Comparison of ENCODE assay signal across 11 cellular contexts in genomic region chrX:45760187-45760742, GRCh38.
DNase-seq lines count a peak whose midpoint lies in the region; ATAC-seq, FAIRE-seq and TF ChIP-seq lines count a peak whose summit lies in the region.
"Had no signal": no experiment of that assay in that cellular context is flagged by ENCODE, and none has a peak within 500 bp of the region (broad histone marks: within the 10 kb centered on the region; RNA-seq: fewer than 3 reads in every experiment).

No MANE protein-coding gene starts in this region.

- H3K36me3 ChIP-seq in DND-41 (ENCODE audit: insufficient read depth, low read length): no peaks in the 10 kb centered on the region
- no peaks in the 10 kb centered on the region for H3K36me3 ChIP-seq in MM.1S (replicated peaks; ENCODE audit: insufficient read depth, low read length)
- H3K36me3 ChIP-seq: uterus had no signal

- H3K79me2 ChIP-seq in DND-41 (ENCODE audit: insufficient read depth, low read length): no peaks in the 10 kb centered on the region; the same call in 1 of the 2 replicates
- H3K79me2 ChIP-seq in MM.1S (ENCODE audit: low read length): peaks cover 7% of the 10 kb centered on the region

- no peak for DNase-seq in DND-41
- DNase-seq in MM.1S: no peak
- DNase-seq in activated naive CD8-positive, alpha-beta T cell treated with anti-CD3 and anti-CD28 coated beads, Interleukin-2, amount 50 U/mL, for 24 hours: no peak
- DNase-seq in naive B cell: no peak
- DNase-seq in posterior vena cava (ENCODE audit: low spot score): no peak
- DNase-seq in HTR-8/SVneo (ENCODE audit: insufficient read length, low spot score): no peak
- DNase-seq: endodermal cell, NCI-H1694, uterus had no signal

- no peak for FAIRE-seq in HTR-8/SVneo (lab: Jason Lieb, UNC)
- FAIRE-seq: TTC549 had no signal

- H3K27ac ChIP-seq in DND-41 (ENCODE audit: low read length) (peak overlapping the region; percentile 50; the same call in 1 of the 2 replicates), MM.1S (ENCODE audit: low read length) (peak overlapping the region; percentile 89; the same call in 1 of the 2 replicates)

- H3F3A ChIP-seq in MM.1S (ENCODE audit: insufficient read depth, low read length): peaks cover 25% of the 10 kb centered on the region

- H3K4me2 ChIP-seq in DND-41 (ENCODE audit: insufficient read depth, low read length) (no peak overlapping the region), MM.1S (ENCODE audit: low read depth, low read length) (peak overlapping the region; percentile 82)

- H2AFZ ChIP-seq in DND-41 (ENCODE audit: low read depth, low read length) (no peak overlapping the region), MM.1S (ENCODE audit: low read length) (no peak overlapping the region)

- no peaks in the 10 kb centered on the region for H3K9me2 ChIP-seq in MM.1S (replicated peaks; ENCODE audit: insufficient read depth, low read length)

- TF ChIP-seq CTCF in DND-41 (IDR thresholded peaks at IDR 0.05; ENCODE audit: borderline replicate concordance, extremely low read depth, low read length, poor library complexity, severe bottlenecking) (no peak), MM.1S (IDR thresholded peaks at IDR 0.05; ENCODE audit: low read length) (no peak)

- H3K9me3 ChIP-seq in DND-41 (ENCODE audit: insufficient read depth, low read length, severe bottlenecking) (no peaks in the 10 kb centered on the region), MM.1S (replicated peaks; ENCODE audit: insufficient read depth, low read length) (no peaks in the 10 kb centered on the region)
- H3K9me3 ChIP-seq: uterus had no signal

- H3K9me3 Mint-ChIP-seq in activated naive CD8-positive, alpha-beta T cell treated with anti-CD3 and anti-CD28 coated beads, Interleukin-2, amount 50 U/mL, for 24 hours: no peaks in the 10 kb centered on the region
- no peaks in the 10 kb centered on the region for H3K9me3 Mint-ChIP-seq in naive B cell

- intact Hi-C loops in posterior vena cava (cut with DNase I): no loop called here

- peak overlapping the region; percentile 61 for H3K4me3 Mint-ChIP-seq in activated naive CD8-positive, alpha-beta T cell treated with anti-CD3 and anti-CD28 coated beads, Interleukin-2, amount 50 U/mL, for 24 hours
- peak overlapping the region in 7 of 8 donors; percentile 22 to 88 (median 57) for H3K4me3 Mint-ChIP-seq in naive B cell
- H3K4me3 Mint-ChIP-seq: endodermal cell had no signal

- H3K4me1 ChIP-seq in DND-41 (ENCODE audit: insufficient read depth, low read length): peaks cover 56% of the 10 kb centered on the region
- H3K4me1 ChIP-seq in MM.1S (ENCODE audit: low read length): peaks cover 49% of the 10 kb centered on the region
- H3K4me1 ChIP-seq: uterus had no signal

- H3K4me1 Mint-ChIP-seq in activated naive CD8-positive, alpha-beta T cell treated with anti-CD3 and anti-CD28 coated beads, Interleukin-2, amount 50 U/mL, for 24 hours: peaks cover 91% of the 10 kb centered on the region
- H3K4me1 Mint-ChIP-seq in naive B cell: peaks cover 35 to 78% (median 40%) of the 10 kb centered on the region in 3 donors
- H3K4me1 Mint-ChIP-seq: endodermal cell had no signal

- ATAC-seq in DND-41 (ENCODE audit: insufficient read depth, low read depth) (no peak), naive B cell (ENCODE audit: low read depth in 2 of 2) (no peak), HG02798 (IDR thresholded peaks at IDR 0.05; ENCODE audit: poor library complexity, unreplicated experiment) (no peak)
- ATAC-seq in activated naive CD8-positive, alpha-beta T cell treated with anti-CD3 and anti-CD28 coated beads, Interleukin-2, amount 50 U/mL, for 24 hours: no peak

- H4K20me1 ChIP-seq in DND-41 (ENCODE audit: insufficient read depth, low read length): no peaks in the 10 kb centered on the region
- H4K20me1 ChIP-seq in MM.1S (ENCODE audit: insufficient read depth, low read length): no peaks in the 10 kb centered on the region

- H3K27me3 ChIP-seq in DND-41 (ENCODE audit: insufficient read depth, low read length, poor library complexity) (no peaks in the 10 kb centered on the region), MM.1S (replicated peaks; ENCODE audit: insufficient read depth, low read length) (no peaks in the 10 kb centered on the region)

- no peak overlapping the region for H3K9ac ChIP-seq in DND-41 (ENCODE audit: low read depth, low read length)
- H3K9ac ChIP-seq in MM.1S (ENCODE audit: low read length): no peak overlapping the region

- H3K27ac Mint-ChIP-seq in activated naive CD8-positive, alpha-beta T cell treated with anti-CD3 and anti-CD28 coated beads, Interleukin-2, amount 50 U/mL, for 24 hours: peak overlapping the region; percentile 65
- peak overlapping the region; percentile 34 to 95 (median 74) for H3K27ac Mint-ChIP-seq in naive B cell
- H3K27ac Mint-ChIP-seq: endodermal cell had no signal

- no peaks in the 10 kb centered on the region for H3K27me3 Mint-ChIP-seq in activated naive CD8-positive, alpha-beta T cell treated with anti-CD3 and anti-CD28 coated beads, Interleukin-2, amount 50 U/mL, for 24 hours
- H3K27me3 Mint-ChIP-seq in naive B cell: no peaks in the 10 kb centered on the region

- no peak overlapping the region for H3K4me3 ChIP-seq in DND-41 (ENCODE audit: low read depth in 1 of 2, low read length in 2 of 2)
- H3K4me3 ChIP-seq in MM.1S (ENCODE audit: low read length): no peak overlapping the region
- H3K4me3 ChIP-seq: uterus had no signal

- H3K36me3 Mint-ChIP-seq in activated naive CD8-positive, alpha-beta T cell treated with anti-CD3 and anti-CD28 coated beads, Interleukin-2, amount 50 U/mL, for 24 hours (ENCODE audit: low read depth): peaks cover 70% of the 10 kb centered on the region
- H3K36me3 Mint-ChIP-seq in naive B cell: no peaks in the 10 kb centered on the region
